20 cellular contexts compared by ENCODE assay signal in genomic region chr11:78469905-78470304, GRCh38. TPM values are rescaled to one million over a fixed set of nuclear protein-coding genes. Genes with fewer than 3 reads are reported as not detected.
DNase-seq lines count a peak whose midpoint lies in the region; ATAC-seq, FAIRE-seq and TF ChIP-seq lines count a peak whose summit lies in the region.
"Had no signal": no experiment of that assay in that cellular context is flagged by ENCODE, and none has a peak within 500 bp of the region (broad histone marks: within the 10 kb centered on the region; RNA-seq: fewer than 3 reads in every experiment).

No MANE protein-coding gene starts in this region.

- H3K36me3 ChIP-seq in A673 (ENCODE audit: insufficient read depth, low read length, poor library complexity, severe bottlenecking): peaks cover 7% of the 10 kb centered on the region

- H3K27me3 ChIP-seq in A673 (replicated peaks; ENCODE audit: insufficient read depth, low read depth, low read length, poor library complexity): no peaks in the 10 kb centered on the region
- H3K27me3 ChIP-seq: body of pancreas had no signal

- intact Hi-C loops in A673 (cut with micrococcal nuclease; ENCODE audit: unreplicated experiment): no loop called here

- peak; percentile 79 for FAIRE-seq in GM19239 (lab: Jason Lieb, UNC)
- FAIRE-seq: A549, colon, frontal cortex had no signal

- no peak overlapping the region for H3K4me3 Mint-ChIP-seq in activated naive CD8-positive, alpha-beta T cell treated with anti-CD3 and anti-CD28 coated beads, Interleukin-2, amount 50 U/mL, for 24 hours
- H3K4me3 Mint-ChIP-seq: activated naive CD8-positive, alpha-beta T cell treated with anti-CD3 and anti-CD28 coated beads for 36 hours; CD4-positive, CD25-positive, alpha-beta regulatory T cell; nephron had no signal

- TF ChIP-seq CTCF in A673 (conservative IDR thresholded peaks at IDR 0.05; ENCODE audit: low read depth, low read length): no peak
- TF ChIP-seq CTCF in choroid plexus epithelial cell (conservative IDR thresholded peaks at IDR 0.05; ENCODE audit: low read depth, low read length): no peak

- H3K9me3 Mint-ChIP-seq in activated naive CD8-positive, alpha-beta T cell treated with anti-CD3 and anti-CD28 coated beads, Interleukin-2, amount 50 U/mL, for 24 hours: peaks cover 4% of the 10 kb centered on the region
- H3K9me3 Mint-ChIP-seq: nephron had no signal

- no peaks in the 10 kb centered on the region for H3K27me3 Mint-ChIP-seq in activated naive CD8-positive, alpha-beta T cell treated with anti-CD3 and anti-CD28 coated beads, Interleukin-2, amount 50 U/mL, for 24 hours
- H3K27me3 Mint-ChIP-seq: activated naive CD8-positive, alpha-beta T cell treated with anti-CD3 and anti-CD28 coated beads for 36 hours; CD4-positive, CD25-positive, alpha-beta regulatory T cell had no signal

- no peak for ATAC-seq in activated naive CD8-positive, alpha-beta T cell treated with anti-CD3 and anti-CD28 coated beads, Interleukin-2, amount 50 U/mL, for 24 hours
- ATAC-seq in GM18873 (IDR thresholded peaks at IDR 0.05; ENCODE audit: low FRiP score, unreplicated experiment): no peak
- ATAC-seq: A549, body of pancreas had no signal

- H3K27ac Mint-ChIP-seq in activated naive CD8-positive, alpha-beta T cell treated with anti-CD3 and anti-CD28 coated beads, Interleukin-2, amount 50 U/mL, for 24 hours: no peak overlapping the region
- H3K27ac Mint-ChIP-seq: activated naive CD8-positive, alpha-beta T cell treated with anti-CD3 and anti-CD28 coated beads for 36 hours; nephron had no signal

- no peaks in the 10 kb centered on the region for H3K9me3 ChIP-seq in A673 (ENCODE audit: low read depth, low read length, poor library complexity, severe bottlenecking)
- H3K9me3 ChIP-seq: A549, body of pancreas had no signal

- no TSS peak for BruUV-seq in A673 (replicated peaks; lab: Mats Ljungman, UMichigan)

- POLR2A ChIA-PET in A673 (lab: Charles Lee; ENCODE audit: low non-redundant PET): no interaction called here

- peak; percentile 32 for DNase-seq in A673 (ENCODE audit: low spot score)
- no peak for DNase-seq in GM19239 (ENCODE audit: insufficient read length, low spot score)
- DNase-seq in choroid plexus epithelial cell (ENCODE audit: low read depth): peak; percentile 14
- peak; percentile 30 for DNase-seq in medulla oblongata (ENCODE audit: extremely low spot score)
- DNase-seq in activated CD4-positive, alpha-beta T cell treated with anti-CD3 and anti-CD28 coated beads for 4 hours: no peak
- no peak for DNase-seq in activated naive CD8-positive, alpha-beta T cell treated with anti-CD3 and anti-CD28 coated beads, Interleukin-2, amount 50 U/mL, for 24 hours
- DNase-seq in DMS 273 treated with DMSO at 0.1 percent for 48 hours (lab: John Stamatoyannopoulos, UW): no peak
- DNase-seq: activated naive CD8-positive, alpha-beta T cell treated with anti-CD3 and anti-CD28 coated beads for 36 hours; body of pancreas; CD4-positive, CD25-positive, alpha-beta regulatory T cell; DMS79 treated with DMSO at 0.1 percent for 48 hours; kidney glomerular epithelial cell; retina; stimulated activated CD8-positive, alpha-beta memory T cell treated with anti-CD3 and anti-CD28 coated beads, Interleukin-4, amount 100 ng/mL, for 48 hours had no signal

- H3K4me1 ChIP-seq in A673 (ENCODE audit: insufficient read depth, low read length, poor library complexity, severe bottlenecking): peaks cover 14% of the 10 kb centered on the region
- H3K4me1 ChIP-seq: body of pancreas had no signal

- no peak overlapping the region for H3K4me3 ChIP-seq in A673 (ENCODE audit: low read depth, low read length, poor library complexity, severe bottlenecking)
- H3K4me3 ChIP-seq in choroid plexus epithelial cell (ENCODE audit: low read depth, low read length): no peak overlapping the region
- H3K4me3 ChIP-seq: A549, body of pancreas, SK-N-MC had no signal

- peaks cover 10% of the 10 kb centered on the region for H3K4me1 Mint-ChIP-seq in activated naive CD8-positive, alpha-beta T cell treated with anti-CD3 and anti-CD28 coated beads, Interleukin-2, amount 50 U/mL, for 24 hours
- H3K4me1 Mint-ChIP-seq: nephron had no signal

- H3K27ac ChIP-seq in A673 (ENCODE audit: low read depth, low read length, poor library complexity, severe bottlenecking): peak overlapping the region; percentile 15
- H3K27ac ChIP-seq: A549, body of pancreas, SK-N-MC had no signal

- CTCF ChIA-PET in A673 (lab: Charles Lee): no interaction called here

- H3K36me3 Mint-ChIP-seq in activated naive CD8-positive, alpha-beta T cell treated with anti-CD3 and anti-CD28 coated beads, Interleukin-2, amount 50 U/mL, for 24 hours (ENCODE audit: low read depth): peaks cover 17% of the 10 kb centered on the region

RNA-seq across cellular contexts. Expression of gene GAB2, which starts 52.3 kb away (rescaled TPM):
- 21.5 and 29.9 TPM in 2 replicates for total RNA-seq in A673 (2021)

Comparison
In these comparisons a context has a peak if more than half of its experiments do, and no peak if none do; other contexts are left out.
1. DNase-seq: peak in A673 (single experiment), choroid plexus epithelial cell (single experiment) and medulla oblongata (single experiment); none in GM19239 (single experiment), activated CD4-positive, alpha-beta T cell treated with anti-CD3 and anti-CD28 coated beads for 4 hours (0 of 2), activated naive CD8-positive, alpha-beta T cell treated with anti-CD3 and anti-CD28 coated beads, Interleukin-2, amount 50 U/mL, for 24 hours (single experiment) and DMS 273 treated with DMSO at 0.1 percent for 48 hours (single experiment).